32 cellular contexts compared by ENCODE assay signal in the genomic region with DNA sequence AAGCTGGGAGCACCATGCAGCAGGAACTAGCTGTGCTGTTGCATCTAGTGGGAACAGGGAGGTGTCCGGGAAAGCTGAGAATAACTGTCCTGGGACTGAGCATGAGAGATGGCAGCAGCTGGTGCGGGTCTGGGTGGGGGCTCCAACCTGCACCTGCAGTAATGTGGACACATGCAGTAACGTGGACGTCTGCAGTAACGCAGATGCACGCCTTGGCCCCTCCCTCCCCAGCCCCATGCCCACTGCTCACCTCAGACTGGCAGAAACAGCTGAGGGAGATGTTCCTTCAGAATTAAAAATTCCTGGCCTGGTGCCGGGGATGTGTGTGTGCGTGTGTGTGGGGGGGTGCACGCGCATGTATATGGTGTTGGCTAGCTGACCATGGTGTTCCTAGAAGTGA.
"Had no signal": no experiment of that assay in that cellular context is flagged by ENCODE, and none has a peak within 500 bp of the region (broad histone marks: within the 10 kb centered on the region; RNA-seq: fewer than 3 reads in every experiment).

No MANE protein-coding gene starts in this region.

- H3K27ac ChIP-seq: adrenal gland, breast epithelium, cardiac muscle cell, colonic mucosa, epithelial cell of prostate, esophagus squamous epithelium, gastroesophageal sphincter, VCaP had no signal

- H3K36me3 ChIP-seq: adrenal gland, breast epithelium, cardiac muscle cell, colonic mucosa, esophagus squamous epithelium, gastroesophageal sphincter had no signal

- ATAC-seq: activated naive CD8-positive, alpha-beta T cell treated with anti-CD3 and anti-CD28 coated beads, Interleukin-2, amount 50 U/mL, for 24 hours; gastroesophageal sphincter; T-helper 17 cell; WTC11 had no signal

- H3K9me3 ChIP-seq: adrenal gland, breast epithelium, colonic mucosa, esophagus squamous epithelium, gastroesophageal sphincter had no signal

- H3K4me1 ChIP-seq: adrenal gland, breast epithelium, colonic mucosa, esophagus squamous epithelium, gastroesophageal sphincter had no signal

- H3K4me1 Mint-ChIP-seq: activated CD4-positive, alpha-beta memory T cell treated with anti-CD3 and anti-CD28 coated beads, Interleukin-2, amount 10 ng/mL, durations not matched to agents 7 days and 5 days; activated CD4-positive, alpha-beta T cell treated with anti-CD3 and anti-CD28 coated beads, Interleukin-2, amount 10 ng/mL, durations not matched to agents 7 days and 5 days; activated naive CD4-positive, alpha-beta T cell treated with anti-CD3 and anti-CD28 coated beads, Interleukin-2, amount 50 U/mL, for 24 hours; activated naive CD8-positive, alpha-beta T cell treated with anti-CD3 and anti-CD28 coated beads, Interleukin-2, amount 50 U/mL, for 24 hours; T-helper 17 cell; WTC11 had no signal

- H3K9me3 Mint-ChIP-seq: activated CD4-positive, alpha-beta memory T cell treated with anti-CD3 and anti-CD28 coated beads, Interleukin-2, amount 10 ng/mL, durations not matched to agents 7 days and 5 days; activated CD4-positive, alpha-beta T cell treated with anti-CD3 and anti-CD28 coated beads, Interleukin-2, amount 10 ng/mL, durations not matched to agents 7 days and 5 days; activated naive CD4-positive, alpha-beta T cell treated with anti-CD3 and anti-CD28 coated beads for 36 hours; activated naive CD4-positive, alpha-beta T cell treated with anti-CD3 and anti-CD28 coated beads, Interleukin-2, amount 50 U/mL, for 24 hours; activated naive CD8-positive, alpha-beta T cell treated with anti-CD3 and anti-CD28 coated beads for 36 hours; activated naive CD8-positive, alpha-beta T cell treated with anti-CD3 and anti-CD28 coated beads, Interleukin-2, amount 50 U/mL, for 24 hours; activated T-helper 1 cell treated with anti-CD3 and anti-CD28 coated beads, Interleukin-12 subunit alpha, Interleukin-12 subunit beta, Interleukin-2, Interleukin-4 antibody, amounts not matched to agents 30 ng/mL and 10 ng/mL and 1 ng/mL, durations not matched to agents 14 hours and 24 hours and 36 hours; activated T-helper 2 cell treated with anti-CD3 and anti-CD28 coated beads, Interferon-gamma antibody, Interleukin-2, Interleukin-4, amounts not matched to agents 10 μg/mL and 5 μg/mL and 100 μg/mL, durations not matched to agents 14 hours and 24 hours and 36 hours; brain; WTC11 had no signal

- H3K4me3 ChIP-seq: adrenal gland, breast epithelium, cardiac muscle cell, colonic mucosa, esophagus squamous epithelium, gastroesophageal sphincter had no signal

- H3K27me3 Mint-ChIP-seq: activated CD4-positive, alpha-beta memory T cell treated with anti-CD3 and anti-CD28 coated beads, Interleukin-2, amount 10 ng/mL, durations not matched to agents 7 days and 5 days; activated CD4-positive, alpha-beta T cell treated with anti-CD3 and anti-CD28 coated beads, Interleukin-2, amount 10 ng/mL, durations not matched to agents 7 days and 5 days; activated naive CD4-positive, alpha-beta T cell treated with anti-CD3 and anti-CD28 coated beads, Interleukin-2, amount 50 U/mL, for 24 hours; activated naive CD8-positive, alpha-beta T cell treated with anti-CD3 and anti-CD28 coated beads for 36 hours; activated naive CD8-positive, alpha-beta T cell treated with anti-CD3 and anti-CD28 coated beads, Interleukin-2, amount 50 U/mL, for 24 hours; T-helper 17 cell had no signal

- DNase-seq: activated CD4-positive, alpha-beta memory T cell treated with anti-CD3 and anti-CD28 coated beads, Interleukin-2, amount 10 ng/mL, durations not matched to agents 7 days and 5 days; activated CD4-positive, alpha-beta T cell treated with anti-CD3 and anti-CD28 coated beads for 1 hour; activated CD4-positive, alpha-beta T cell treated with anti-CD3 and anti-CD28 coated beads for 4 hours; activated CD4-positive, alpha-beta T cell treated with anti-CD3 and anti-CD28 coated beads, Interleukin-2, amount 10 ng/mL, durations not matched to agents 7 days and 5 days; activated CD4-positive, alpha-beta T cell treated with anti-CD3 and anti-CD28 coated beads, Interleukin-2, amount 50 U/mL, for 4 hours; activated CD8-positive, alpha-beta memory T cell treated with anti-CD3 and anti-CD28 coated beads for 24 hours; activated effector memory CD4-positive, alpha-beta T cell treated with anti-CD3 and anti-CD28 coated beads, Interleukin-2, amount 50 U/mL, for 16 hours; activated naive CD4-positive, alpha-beta T cell treated with anti-CD3 and anti-CD28 coated beads for 36 hours; activated naive CD8-positive, alpha-beta T cell treated with anti-CD3 and anti-CD28 coated beads for 36 hours; activated naive CD8-positive, alpha-beta T cell treated with anti-CD3 and anti-CD28 coated beads, Interleukin-2, amount 50 U/mL, for 24 hours; activated T-cell treated with anti-CD3 and anti-CD28 coated beads, Interleukin-2, amount 50 U/mL, for 1 hour; activated T-cell treated with anti-CD3 and anti-CD28 coated beads, Interleukin-2, amount 50 U/mL, for 48 hours; adrenal gland; aorta; central memory CD4-positive, alpha-beta T cell; cerebellar nuclear complex; colonic mucosa; effector CD8-positive, alpha-beta T cell; esophagus squamous epithelium; foreskin melanocyte; T-helper 1 cell; T-helper 17 cell had no signal

- H3K27me3 ChIP-seq: adrenal gland, breast epithelium, cardiac muscle cell, colonic mucosa, esophagus squamous epithelium, gastroesophageal sphincter had no signal

- H3K4me3 Mint-ChIP-seq: activated CD4-positive, alpha-beta memory T cell treated with anti-CD3 and anti-CD28 coated beads, Interleukin-2, amount 10 ng/mL, durations not matched to agents 7 days and 5 days; activated CD4-positive, alpha-beta T cell treated with anti-CD3 and anti-CD28 coated beads, Interleukin-2, amount 10 ng/mL, durations not matched to agents 7 days and 5 days; activated naive CD4-positive, alpha-beta T cell treated with anti-CD3 and anti-CD28 coated beads for 36 hours; activated naive CD4-positive, alpha-beta T cell treated with anti-CD3 and anti-CD28 coated beads, Interleukin-2, amount 50 U/mL, for 24 hours; activated naive CD8-positive, alpha-beta T cell treated with anti-CD3 and anti-CD28 coated beads for 36 hours; activated naive CD8-positive, alpha-beta T cell treated with anti-CD3 and anti-CD28 coated beads, Interleukin-2, amount 50 U/mL, for 24 hours; activated T-helper 1 cell treated with anti-CD3 and anti-CD28 coated beads, Interleukin-12 subunit alpha, Interleukin-12 subunit beta, Interleukin-2, Interleukin-4 antibody, amounts not matched to agents 30 ng/mL and 10 ng/mL and 1 ng/mL, durations not matched to agents 14 hours and 24 hours and 36 hours; brain; T-helper 17 cell; WTC11 had no signal

- H3K27ac Mint-ChIP-seq: activated CD4-positive, alpha-beta memory T cell treated with anti-CD3 and anti-CD28 coated beads, Interleukin-2, amount 10 ng/mL, durations not matched to agents 7 days and 5 days; activated CD4-positive, alpha-beta T cell treated with anti-CD3 and anti-CD28 coated beads, Interleukin-2, amount 10 ng/mL, durations not matched to agents 7 days and 5 days; activated naive CD4-positive, alpha-beta T cell treated with anti-CD3 and anti-CD28 coated beads for 36 hours; activated naive CD4-positive, alpha-beta T cell treated with anti-CD3 and anti-CD28 coated beads, Interleukin-2, amount 50 U/mL, for 24 hours; activated naive CD8-positive, alpha-beta T cell treated with anti-CD3 and anti-CD28 coated beads for 36 hours; activated naive CD8-positive, alpha-beta T cell treated with anti-CD3 and anti-CD28 coated beads, Interleukin-2, amount 50 U/mL, for 24 hours; activated T-helper 1 cell treated with anti-CD3 and anti-CD28 coated beads, Interleukin-12 subunit alpha, Interleukin-12 subunit beta, Interleukin-2, Interleukin-4 antibody, amounts not matched to agents 30 ng/mL and 10 ng/mL and 1 ng/mL, durations not matched to agents 14 hours and 24 hours and 36 hours; activated T-helper 2 cell treated with anti-CD3 and anti-CD28 coated beads, Interferon-gamma antibody, Interleukin-2, Interleukin-4, amounts not matched to agents 10 μg/mL and 5 μg/mL and 100 μg/mL, durations not matched to agents 14 hours and 24 hours and 36 hours; brain; T-helper 17 cell; WTC11 had no signal

- H3K36me3 Mint-ChIP-seq: brain, WTC11 had no signal
